In genomic region chr5:53069626-53070025, GRCh38 we compare ENCODE assay signal across 10 cellular contexts. TPM values are rescaled to one million over a fixed set of nuclear protein-coding genes. Genes with fewer than 3 reads are reported as not detected.
DNase-seq lines count a peak whose midpoint lies in the region; ATAC-seq and TF ChIP-seq lines count a peak whose summit lies in the region.
"Had no signal": no experiment of that assay in that cellular context is flagged by ENCODE, and none has a peak within 500 bp of the region (broad histone marks: within the 10 kb centered on the region; RNA-seq: fewer than 3 reads in every experiment).

No MANE protein-coding gene starts in this region.

- H3K36me3 ChIP-seq in tibial nerve: no peaks in the 10 kb centered on the region

- H3K27me3 Mint-ChIP-seq in T-helper 1 cell treated with Interleukin-12 subunit alpha and Interleukin-12 subunit beta and Interleukin-4 antibody, amounts not matched to agents 30 μg/mL and 1 μg/mL, for 36 hours (ENCODE audit: low read depth): peaks cover 11% of the 10 kb centered on the region

- TF ChIP-seq EP300 in tibial nerve (IDR thresholded peaks at IDR 0.05): no peak

- WGBS in tibial nerve, 2 donors: 86 to 90% methylated on average over 5 of the region's 5 CpGs

- peak; percentile 81 for DNase-seq in EH (ENCODE audit: low read depth)
- peak; percentile 95 for DNase-seq in astrocyte of the cerebellum (ENCODE audit: low read depth)
- DNase-seq in stimulated activated CD4-positive, alpha-beta T cell treated with anti-CD3 and anti-CD28 coated beads, Interleukin-15, amount 100 ng/mL, for 48 hours (ENCODE audit: low read depth in 2 of 2): peak; percentile 61
- no peak for DNase-seq in tibial nerve (ENCODE audit: low spot score in 2 of 2)
- no peak for DNase-seq in putamen (ENCODE audit: low spot score)
- DNase-seq in GM20000 (ENCODE audit: low spot score): no peak
- DNase-seq: NCI-H2171, testis had no signal

- H3K36me3 Mint-ChIP-seq in T-helper 1 cell treated with Interleukin-12 subunit alpha and Interleukin-12 subunit beta and Interleukin-4 antibody, amounts not matched to agents 30 μg/mL and 1 μg/mL, for 36 hours (ENCODE audit: low read depth): peaks cover 38% of the 10 kb centered on the region

- H3K9me3 Mint-ChIP-seq in T-helper 1 cell treated with Interleukin-12 subunit alpha and Interleukin-12 subunit beta and Interleukin-4 antibody, amounts not matched to agents 30 μg/mL and 1 μg/mL, for 36 hours: no peaks in the 10 kb centered on the region

- H3K27ac Mint-ChIP-seq in T-helper 1 cell treated with Interleukin-12 subunit alpha and Interleukin-12 subunit beta and Interleukin-4 antibody, amounts not matched to agents 30 μg/mL and 1 μg/mL, for 36 hours: peak overlapping the region; percentile 78

- no peak for TF ChIP-seq POLR2A in tibial nerve (IDR thresholded peaks at IDR 0.05)

- in situ Hi-C loops in astrocyte of the cerebellum (cut with HindIII; ENCODE audit: low sequenced_read_pairs): no loop called here

- peak overlapping the region; percentile 15 for H3K4me3 Mint-ChIP-seq in T-helper 1 cell treated with Interleukin-12 subunit alpha and Interleukin-12 subunit beta and Interleukin-4 antibody, amounts not matched to agents 30 μg/mL and 1 μg/mL, for 36 hours

- ATAC-seq in HG03439 (IDR thresholded peaks at IDR 0.05; ENCODE audit: unreplicated experiment): no peak

- no peaks in the 10 kb centered on the region for H3K27me3 ChIP-seq in tibial nerve
- H3K27me3 ChIP-seq: testis had no signal

- H3K4me1 ChIP-seq in tibial nerve: peaks cover 0 to 17% (median 3%) of the 10 kb centered on the region in 4 donors
- H3K4me1 ChIP-seq: testis had no signal

- peaks cover 35% of the 10 kb centered on the region for H3K4me1 Mint-ChIP-seq in T-helper 1 cell treated with Interleukin-12 subunit alpha and Interleukin-12 subunit beta and Interleukin-4 antibody, amounts not matched to agents 30 μg/mL and 1 μg/mL, for 36 hours (ENCODE audit: low read depth)

- H3K9me3 ChIP-seq in tibial nerve: no peaks in the 10 kb centered on the region
- H3K9me3 ChIP-seq: testis had no signal

- no peak overlapping the region for H3K27ac ChIP-seq in tibial nerve
- H3K27ac ChIP-seq: testis had no signal

- H3K4me3 ChIP-seq in astrocyte of the cerebellum (ENCODE audit: low read depth, low read length) (no peak overlapping the region), tibial nerve (no peak overlapping the region)
- H3K4me3 ChIP-seq: testis had no signal

- TF ChIP-seq CTCF in astrocyte of the cerebellum (IDR thresholded peaks at IDR 0.05; ENCODE audit: low read depth, low read length, missing control alignments) (no peak), tibial nerve (IDR thresholded peaks at IDR 0.05) (no peak), GM20000 (IDR thresholded peaks at IDR 0.05; ENCODE audit: extremely low read depth, missing control alignments) (no peak)

RNA-seq across cellular contexts. Expression of gene MOCS2, which starts 39.9 kb away (rescaled TPM):
- 10 to 100 TPM; 37.8 to 47.6 (median 42.6) TPM for total RNA-seq in tibial nerve

Comparison
In these comparisons a context has a peak if more than half of its experiments do, and no peak if none do; other contexts are left out.
1. DNase-seq: peak in EH (single experiment), astrocyte of the cerebellum (single experiment) and stimulated activated CD4-positive, alpha-beta T cell treated with anti-CD3 and anti-CD28 coated beads, Interleukin-15, amount 100 ng/mL, for 48 hours (2 of 2); none in tibial nerve (0 of 2), putamen (single experiment) and GM20000 (single experiment).